In genomic region chr5:89686081-89686765, GRCh38 we compare ENCODE assay signal across 1 cellular context.
TF ChIP-seq lines count a peak whose summit lies in the region.

No MANE protein-coding gene starts in this region.

TF ChIP-seq in H1, 55 proteins besides CTCF, POLR2A, EP300 and RAD21 (continued from another document):
- TF ChIP-seq, protein P1, sequence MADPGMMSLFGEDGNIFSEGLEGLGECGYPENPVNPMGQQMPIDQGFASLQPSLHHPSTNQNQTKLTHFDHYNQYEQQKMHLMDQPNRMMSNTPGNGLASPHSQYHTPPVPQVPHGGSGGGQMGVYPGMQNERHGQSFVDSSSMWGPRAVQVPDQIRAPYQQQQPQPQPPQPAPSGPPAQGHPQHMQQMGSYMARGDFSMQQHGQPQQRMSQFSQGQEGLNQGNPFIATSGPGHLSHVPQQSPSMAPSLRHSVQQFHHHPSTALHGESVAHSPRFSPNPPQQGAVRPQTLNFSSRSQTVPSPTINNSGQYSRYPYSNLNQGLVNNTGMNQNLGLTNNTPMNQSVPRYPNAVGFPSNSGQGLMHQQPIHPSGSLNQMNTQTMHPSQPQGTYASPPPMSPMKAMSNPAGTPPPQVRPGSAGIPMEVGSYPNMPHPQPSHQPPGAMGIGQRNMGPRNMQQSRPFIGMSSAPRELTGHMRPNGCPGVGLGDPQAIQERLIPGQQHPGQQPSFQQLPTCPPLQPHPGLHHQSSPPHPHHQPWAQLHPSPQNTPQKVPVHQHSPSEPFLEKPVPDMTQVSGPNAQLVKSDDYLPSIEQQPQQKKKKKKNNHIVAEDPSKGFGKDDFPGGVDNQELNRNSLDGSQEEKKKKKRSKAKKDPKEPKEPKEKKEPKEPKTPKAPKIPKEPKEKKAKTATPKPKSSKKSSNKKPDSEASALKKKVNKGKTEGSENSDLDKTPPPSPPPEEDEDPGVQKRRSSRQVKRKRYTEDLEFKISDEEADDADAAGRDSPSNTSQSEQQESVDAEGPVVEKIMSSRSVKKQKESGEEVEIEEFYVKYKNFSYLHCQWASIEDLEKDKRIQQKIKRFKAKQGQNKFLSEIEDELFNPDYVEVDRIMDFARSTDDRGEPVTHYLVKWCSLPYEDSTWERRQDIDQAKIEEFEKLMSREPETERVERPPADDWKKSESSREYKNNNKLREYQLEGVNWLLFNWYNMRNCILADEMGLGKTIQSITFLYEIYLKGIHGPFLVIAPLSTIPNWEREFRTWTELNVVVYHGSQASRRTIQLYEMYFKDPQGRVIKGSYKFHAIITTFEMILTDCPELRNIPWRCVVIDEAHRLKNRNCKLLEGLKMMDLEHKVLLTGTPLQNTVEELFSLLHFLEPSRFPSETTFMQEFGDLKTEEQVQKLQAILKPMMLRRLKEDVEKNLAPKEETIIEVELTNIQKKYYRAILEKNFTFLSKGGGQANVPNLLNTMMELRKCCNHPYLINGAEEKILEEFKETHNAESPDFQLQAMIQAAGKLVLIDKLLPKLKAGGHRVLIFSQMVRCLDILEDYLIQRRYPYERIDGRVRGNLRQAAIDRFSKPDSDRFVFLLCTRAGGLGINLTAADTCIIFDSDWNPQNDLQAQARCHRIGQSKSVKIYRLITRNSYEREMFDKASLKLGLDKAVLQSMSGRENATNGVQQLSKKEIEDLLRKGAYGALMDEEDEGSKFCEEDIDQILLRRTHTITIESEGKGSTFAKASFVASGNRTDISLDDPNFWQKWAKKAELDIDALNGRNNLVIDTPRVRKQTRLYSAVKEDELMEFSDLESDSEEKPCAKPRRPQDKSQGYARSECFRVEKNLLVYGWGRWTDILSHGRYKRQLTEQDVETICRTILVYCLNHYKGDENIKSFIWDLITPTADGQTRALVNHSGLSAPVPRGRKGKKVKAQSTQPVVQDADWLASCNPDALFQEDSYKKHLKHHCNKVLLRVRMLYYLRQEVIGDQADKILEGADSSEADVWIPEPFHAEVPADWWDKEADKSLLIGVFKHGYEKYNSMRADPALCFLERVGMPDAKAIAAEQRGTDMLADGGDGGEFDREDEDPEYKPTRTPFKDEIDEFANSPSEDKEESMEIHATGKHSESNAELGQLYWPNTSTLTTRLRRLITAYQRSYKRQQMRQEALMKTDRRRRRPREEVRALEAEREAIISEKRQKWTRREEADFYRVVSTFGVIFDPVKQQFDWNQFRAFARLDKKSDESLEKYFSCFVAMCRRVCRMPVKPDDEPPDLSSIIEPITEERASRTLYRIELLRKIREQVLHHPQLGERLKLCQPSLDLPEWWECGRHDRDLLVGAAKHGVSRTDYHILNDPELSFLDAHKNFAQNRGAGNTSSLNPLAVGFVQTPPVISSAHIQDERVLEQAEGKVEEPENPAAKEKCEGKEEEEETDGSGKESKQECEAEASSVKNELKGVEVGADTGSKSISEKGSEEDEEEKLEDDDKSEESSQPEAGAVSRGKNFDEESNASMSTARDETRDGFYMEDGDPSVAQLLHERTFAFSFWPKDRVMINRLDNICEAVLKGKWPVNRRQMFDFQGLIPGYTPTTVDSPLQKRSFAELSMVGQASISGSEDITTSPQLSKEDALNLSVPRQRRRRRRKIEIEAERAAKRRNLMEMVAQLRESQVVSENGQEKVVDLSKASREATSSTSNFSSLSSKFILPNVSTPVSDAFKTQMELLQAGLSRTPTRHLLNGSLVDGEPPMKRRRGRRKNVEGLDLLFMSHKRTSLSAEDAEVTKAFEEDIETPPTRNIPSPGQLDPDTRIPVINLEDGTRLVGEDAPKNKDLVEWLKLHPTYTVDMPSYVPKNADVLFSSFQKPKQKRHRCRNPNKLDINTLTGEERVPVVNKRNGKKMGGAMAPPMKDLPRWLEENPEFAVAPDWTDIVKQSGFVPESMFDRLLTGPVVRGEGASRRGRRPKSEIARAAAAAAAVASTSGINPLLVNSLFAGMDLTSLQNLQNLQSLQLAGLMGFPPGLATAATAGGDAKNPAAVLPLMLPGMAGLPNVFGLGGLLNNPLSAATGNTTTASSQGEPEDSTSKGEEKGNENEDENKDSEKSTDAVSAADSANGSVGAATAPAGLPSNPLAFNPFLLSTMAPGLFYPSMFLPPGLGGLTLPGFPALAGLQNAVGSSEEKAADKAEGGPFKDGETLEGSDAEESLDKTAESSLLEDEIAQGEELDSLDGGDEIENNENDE (IDR thresholded peaks at IDR 0.05; ENCODE audit: insufficient replicate concordance, low read length) = no peak
- TF ChIP-seq KDM4A (IDR thresholded peaks at IDR 0.05; ENCODE audit: low read depth, low read length, severe bottlenecking) (no peak), ATF3 (IDR thresholded peaks at IDR 0.05; ENCODE audit: insufficient read depth, low read depth, low read length) (no peak), TAF7 (optimal IDR thresholded peaks at IDR 0.05; ENCODE audit: borderline replicate concordance, low read depth, low read length) (no peak), CHD2 (IDR thresholded peaks at IDR 0.05; ENCODE audit: low read length) (no peak), ATF2 (IDR thresholded peaks at IDR 0.05; ENCODE audit: low read length) (no peak), HDAC2 (IDR thresholded peaks at IDR 0.05; ENCODE audit: borderline replicate concordance in 1 of 2, low read depth in 2 of 2, low read length in 2 of 2) (no peak), RNF2 (IDR thresholded peaks at IDR 0.05; ENCODE audit: borderline replicate concordance, low read depth, low read length, missing control alignments, poor library complexity, severe bottlenecking) (no peak), SIX5 (IDR thresholded peaks at IDR 0.05; ENCODE audit: low read depth, low read length) (no peak), CREB1 (IDR thresholded peaks at IDR 0.05) (no peak), MAFK (IDR thresholded peaks at IDR 0.05; ENCODE audit: low read depth, low read length) (no peak), BRCA1 (IDR thresholded peaks at IDR 0.05; ENCODE audit: low read depth, low read length) (no peak), CHD1 (IDR thresholded peaks at IDR 0.05; ENCODE audit: low read depth, low read length) (no peak)
